ENCODE assay signal across 13 cellular contexts in the genomic region with DNA sequence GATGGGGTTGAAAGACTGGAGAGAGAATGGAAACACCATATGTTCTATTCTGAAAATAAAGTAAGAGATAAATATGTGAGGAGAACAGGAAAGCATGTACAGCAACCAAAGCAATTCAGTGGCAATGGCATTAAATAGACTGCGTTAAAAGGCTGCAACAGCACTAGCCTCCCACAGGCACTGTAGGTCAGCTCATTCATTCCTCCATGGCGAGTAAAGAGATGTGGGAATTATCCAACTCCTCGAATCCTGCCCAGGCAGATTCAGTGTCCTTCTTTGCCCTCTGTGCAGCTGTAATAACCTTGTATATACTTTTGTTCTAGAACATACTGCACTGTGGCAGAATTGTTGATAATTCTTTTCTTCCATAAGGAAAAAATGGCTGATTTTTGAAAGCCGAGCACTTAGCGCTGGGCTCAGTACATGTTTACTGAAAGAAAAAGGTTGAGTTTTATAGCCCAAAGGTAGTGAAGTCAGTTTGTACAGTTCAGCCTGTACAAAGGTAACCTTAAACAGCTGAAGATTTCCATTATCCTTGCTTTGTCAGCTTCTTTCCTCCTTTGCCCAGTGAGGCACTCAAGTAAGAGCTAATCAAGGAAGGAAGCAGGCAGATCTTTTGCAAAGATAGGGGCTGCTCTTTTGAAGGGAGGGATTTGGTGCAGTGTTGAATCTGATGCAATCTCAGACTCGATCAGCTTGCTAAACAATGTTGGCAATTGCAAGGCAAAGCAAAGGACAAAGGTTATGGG. TPM values are rescaled to one million over a fixed set of nuclear protein-coding genes. Genes with fewer than 3 reads are reported as not detected.
DNase-seq lines count a peak whose midpoint lies in the region; ATAC-seq and TF ChIP-seq lines count a peak whose summit lies in the region.
"Had no signal": no experiment of that assay in that cellular context is flagged by ENCODE, and none has a peak within 500 bp of the region (broad histone marks: within the 10 kb centered on the region; RNA-seq: fewer than 3 reads in every experiment).

No MANE protein-coding gene starts in this region.

- TF ChIP-seq CTCF in C4-2B (conservative IDR thresholded peaks at IDR 0.05) (no peak), choroid plexus epithelial cell (conservative IDR thresholded peaks at IDR 0.05; ENCODE audit: low read depth, low read length) (no peak)

- DNase-seq in LoVo (ENCODE audit: low spot score) (peak; percentile 69), choroid plexus epithelial cell (ENCODE audit: low read depth) (peak; percentile 56), lung microvascular endothelial cell (ENCODE audit: low read depth in 2 of 2) (peak; percentile 17 to 71), NCI-H1105 (lab: John Stamatoyannopoulos, UW) (no peak), NCI-H345 treated with DMSO at 0.1 percent for 48 hours (lab: John Stamatoyannopoulos, UW; ENCODE audit: unreplicated experiment) (no peak)
- DNase-seq: activated CD8-positive, alpha-beta T cell treated with anti-CD3 and anti-CD28 coated beads, Interleukin-2, amount 10 ng/mL, durations not matched to agents 7 days and 5 days; effector CD8-positive, alpha-beta T cell; H7; stimulated activated naive CD4-positive, alpha-beta T cell had no signal

- H3K27ac ChIP-seq in C4-2B: peak overlapping the region; percentile 48; the same call in 1 of the 2 replicates
- H3K27ac ChIP-seq: neutrophil had no signal

- H3K4me3 ChIP-seq in choroid plexus epithelial cell (ENCODE audit: low read depth, low read length): no peak overlapping the region

- no peak for ATAC-seq in HG03045 (IDR thresholded peaks at IDR 0.05; ENCODE audit: unreplicated experiment)
- ATAC-seq in GM18502 (IDR thresholded peaks at IDR 0.05; ENCODE audit: poor library complexity, unreplicated experiment): no peak
- ATAC-seq: activated CD8-positive, alpha-beta T cell treated with anti-CD3 and anti-CD28 coated beads, Interleukin-2, amount 10 ng/mL, durations not matched to agents 7 days and 5 days had no signal

RNA-seq across cellular contexts. Expression of gene ANO6, which starts 44.0 kb away (rescaled TPM):
- 48.6 and 62.3 TPM in 2 replicates for total RNA-seq in lung microvascular endothelial cell

Comparison
In these comparisons a context has a peak if more than half of its experiments do, and no peak if none do; other contexts are left out.
1. DNase-seq: peak in LoVo (single experiment), choroid plexus epithelial cell (single experiment) and lung microvascular endothelial cell (2 of 2); none in NCI-H1105 (single experiment) and NCI-H345 treated with DMSO at 0.1 percent for 48 hours (single experiment).